In genomic region chrX:45696762-45697161, GRCh38 we compare ENCODE assay signal across 23 cellular contexts.
DNase-seq lines count a peak whose midpoint lies in the region; ATAC-seq and TF ChIP-seq lines count a peak whose summit lies in the region.
"Had no signal": no experiment of that assay in that cellular context is flagged by ENCODE, and none has a peak within 500 bp of the region (broad histone marks: within the 10 kb centered on the region; RNA-seq: fewer than 3 reads in every experiment).

No MANE protein-coding gene starts in this region.

- H4K8ac ChIP-seq in mesenchymal stem cell (ENCODE audit: low read length), result no peak overlapping the region

- no peak overlapping the region for H2BK5ac ChIP-seq in mesenchymal stem cell (ENCODE audit: low read depth, low read length, poor library complexity, severe bottlenecking)

- no peak overlapping the region for H2BK15ac ChIP-seq in mesenchymal stem cell (ENCODE audit: low read depth, poor library complexity, severe bottlenecking)

- no peak overlapping the region; the same call in 1 of the 2 replicates for H3K9ac ChIP-seq in SK-N-SH
- H3K9ac ChIP-seq in mesenchymal stem cell (ENCODE audit: low read length), result peak overlapping the region; percentile 53
- H3K9ac ChIP-seq: GM23248 had no signal

- no peaks in the 10 kb centered on the region for H3K27me3 ChIP-seq in SK-N-SH (ENCODE audit: insufficient read depth)
- H3K27me3 ChIP-seq in mesenchymal stem cell (ENCODE audit: control insufficient read depth in 1 of 2, insufficient read depth in 1 of 2, low read length in 2 of 2), result no peaks in the 10 kb centered on the region

- no peak overlapping the region for H3K27ac Mint-ChIP-seq in stimulated activated effector memory CD8-positive, alpha-beta T cell treated with anti-CD3 and anti-CD28 coated beads, Interleukin-12 subunit alpha, Interleukin-12 subunit beta, amount 100 ng/mL, for 72 hours
- no peak overlapping the region for H3K27ac Mint-ChIP-seq in chondrocyte (ENCODE audit: unreplicated experiment)
- H3K27ac Mint-ChIP-seq in osteocyte (ENCODE audit: unreplicated experiment), result no peak overlapping the region
- H3K27ac Mint-ChIP-seq: CD4-positive, alpha-beta T cell had no signal

- H4K20me1 ChIP-seq in SK-N-SH (ENCODE audit: insufficient read depth), result no peaks in the 10 kb centered on the region

- TF ChIP-seq EP300 in SK-N-SH (IDR thresholded peaks at IDR 0.05; ENCODE audit: borderline replicate concordance in 1 of 2, low read depth in 1 of 2, low read length in 1 of 2), result no peak

- 0 out of 4 replicates have a peak, but pooled peaks cover 0 to 7% of the 10 kb centered on the region in 2 experiments for H3K4me1 ChIP-seq in SK-N-SH (ENCODE audit: control insufficient read depth in 1 of 2, insufficient read depth in 2 of 2, low read depth in 1 of 2, low read length in 1 of 2)
- no peaks in the 10 kb centered on the region for H3K4me1 ChIP-seq in mesenchymal stem cell (ENCODE audit: control insufficient read depth, insufficient read depth, low read depth, low read length)

- CTCF ChIA-PET in SK-N-SH (lab: Yijun Ruan, JAX), result no interaction called here

- H3K27ac ChIP-seq in SK-N-SH (ENCODE audit: low read depth in 2 of 2, low read length in 1 of 2), result peak overlapping the region in 1 of 2 experiments; percentile 85; a peak in 2 of 4 replicates
- no peak overlapping the region for H3K27ac ChIP-seq in mesenchymal stem cell (ENCODE audit: low read length, poor library complexity, severe bottlenecking)
- H3K27ac ChIP-seq: 22Rv1, SK-N-MC had no signal

- H2AFZ ChIP-seq in SK-N-SH (ENCODE audit: low read depth) (no peak overlapping the region), mesenchymal stem cell (ENCODE audit: low read depth, low read length) (no peak overlapping the region)
- H2AFZ ChIP-seq: GM23248 had no signal

- peak; percentile 37; the same call in 2 of the 3 replicates for ATAC-seq in SK-N-SH treated with all-trans-retinoic acid at 6 μM for 48 hours
- no peak for ATAC-seq in stimulated activated effector memory CD8-positive, alpha-beta T cell treated with anti-CD3 and anti-CD28 coated beads, Interleukin-12 subunit alpha, Interleukin-12 subunit beta, amount 100 ng/mL, for 72 hours
- ATAC-seq: Panc1 had no signal

- H3F3A ChIP-seq in SK-N-SH (replicated peaks; ENCODE audit: insufficient read depth), result peaks cover 19% of the 10 kb centered on the region

- no peaks in the 10 kb centered on the region for H3K79me2 ChIP-seq in SK-N-SH (ENCODE audit: insufficient read depth)

- no peaks in the 10 kb centered on the region for H3K36me3 Mint-ChIP-seq in stimulated activated effector memory CD8-positive, alpha-beta T cell treated with anti-CD3 and anti-CD28 coated beads, Interleukin-12 subunit alpha, Interleukin-12 subunit beta, amount 100 ng/mL, for 72 hours
- H3K36me3 Mint-ChIP-seq in chondrocyte (ENCODE audit: low read depth) (no peaks in the 10 kb centered on the region), osteocyte (ENCODE audit: unreplicated experiment) (no peaks in the 10 kb centered on the region)

- no peak overlapping the region for H2BK12ac ChIP-seq in mesenchymal stem cell (ENCODE audit: low read length in 2 of 2)

- no peak overlapping the region for H3K23ac ChIP-seq in mesenchymal stem cell (ENCODE audit: low read length in 2 of 2)

- H3K4me3 ChIP-seq in SK-N-SH (ENCODE audit: low read depth in 2 of 2, low read length in 1 of 2) (no peak overlapping the region), mesenchymal stem cell (ENCODE audit: insufficient read depth in 1 of 2, low read depth in 1 of 2, low read length in 2 of 2) (no peak overlapping the region)
- H3K4me3 ChIP-seq: GM23248, SK-N-MC had no signal

- H3K4me3 Mint-ChIP-seq in stimulated activated effector memory CD8-positive, alpha-beta T cell treated with anti-CD3 and anti-CD28 coated beads, Interleukin-12 subunit alpha, Interleukin-12 subunit beta, amount 100 ng/mL, for 72 hours, result no peak overlapping the region
- H3K4me3 Mint-ChIP-seq in chondrocyte (ENCODE audit: unreplicated experiment) (no peak overlapping the region), osteocyte (ENCODE audit: unreplicated experiment) (no peak overlapping the region)
- H3K4me3 Mint-ChIP-seq: CD4-positive, alpha-beta T cell had no signal

- H3K79me1 ChIP-seq in mesenchymal stem cell (replicated peaks; ENCODE audit: low read length, poor library complexity, severe bottlenecking), result no peaks in the 10 kb centered on the region

- WGBS in SK-N-SH (ENCODE audit: low lambda C conversion rate), result 84% methylated on average over 2 of the region's 2 CpGs
- WGBS in mesenchymal stem cell, result no CpG with 5 or more reads among the region's 2 CpGs

- POLR2A ChIA-PET in SK-N-SH (lab: Yijun Ruan, JAX), result no interaction called here

- H3K14ac ChIP-seq in mesenchymal stem cell (ENCODE audit: low read length in 2 of 2), result no peak overlapping the region

- H3K9me3 Mint-ChIP-seq in stimulated activated effector memory CD8-positive, alpha-beta T cell treated with anti-CD3 and anti-CD28 coated beads, Interleukin-12 subunit alpha, Interleukin-12 subunit beta, amount 100 ng/mL, for 72 hours, result no peaks in the 10 kb centered on the region
- H3K9me3 Mint-ChIP-seq in chondrocyte (ENCODE audit: low read depth) (peaks cover 8% of the 10 kb centered on the region), osteocyte (ENCODE audit: unreplicated experiment) (peaks cover 21% of the 10 kb centered on the region)
- H3K9me3 Mint-ChIP-seq: CD4-positive, alpha-beta T cell had no signal

- TF ChIP-seq RAD21 in SK-N-SH (IDR thresholded peaks at IDR 0.05; ENCODE audit: low read length), result no peak

- no peak overlapping the region for H4K91ac ChIP-seq in mesenchymal stem cell (ENCODE audit: low read length)

- H3K18ac ChIP-seq in mesenchymal stem cell (ENCODE audit: low read depth in 1 of 2, low read length in 2 of 2), result no peak overlapping the region

- H3K27me3 Mint-ChIP-seq in chondrocyte (ENCODE audit: low read depth), result no peaks in the 10 kb centered on the region
- H3K27me3 Mint-ChIP-seq in osteocyte (ENCODE audit: unreplicated experiment), result no peaks in the 10 kb centered on the region
- H3K27me3 Mint-ChIP-seq: CD4-positive, alpha-beta T cell had no signal

- peaks cover 13% of the 10 kb centered on the region for H3K4me1 Mint-ChIP-seq in stimulated activated effector memory CD8-positive, alpha-beta T cell treated with anti-CD3 and anti-CD28 coated beads, Interleukin-12 subunit alpha, Interleukin-12 subunit beta, amount 100 ng/mL, for 72 hours
- peaks cover 7% of the 10 kb centered on the region for H3K4me1 Mint-ChIP-seq in chondrocyte (ENCODE audit: low read depth)
- H3K4me1 Mint-ChIP-seq in osteocyte (ENCODE audit: unreplicated experiment), result peaks cover 7% of the 10 kb centered on the region

- no peak overlapping the region for H2BK120ac ChIP-seq in mesenchymal stem cell (ENCODE audit: low read depth, low read length)

- H3K36me3 ChIP-seq in SK-N-SH (replicated peaks in 1 of 2; ENCODE audit: control insufficient read depth in 1 of 2, insufficient read depth in 2 of 2, low read length in 1 of 2) (no peaks in the 10 kb centered on the region), mesenchymal stem cell (ENCODE audit: control insufficient read depth in 1 of 2, insufficient read depth in 2 of 2, low read depth in 1 of 2, low read length in 2 of 2) (no peaks in the 10 kb centered on the region)

- no peak overlapping the region for H2AK5ac ChIP-seq in mesenchymal stem cell (ENCODE audit: low read length, severe bottlenecking)

- DNase-seq in SK-N-SH, result no peak
- DNase-seq in EH (ENCODE audit: low read depth), result peak; percentile 6
- peak; percentile 55 for DNase-seq in RPMI7951 (ENCODE audit: low read depth)
- DNase-seq in mesenchymal stem cell, result peak; percentile 46
- no peak for DNase-seq in stimulated activated effector memory CD8-positive, alpha-beta T cell treated with anti-CD3 and anti-CD28 coated beads, Interleukin-12 subunit alpha, Interleukin-12 subunit beta, amount 100 ng/mL, for 72 hours (ENCODE audit: low spot score in 2 of 2)
- DNase-seq in chondrocyte (ENCODE audit: low spot score), result no peak
- no peak for DNase-seq in osteocyte (ENCODE audit: extremely low spot score, unreplicated experiment)
- DNase-seq: ACHN; CD4-positive, alpha-beta T cell; GM23248; H7; KG1; NCI-H1048; NCI-H1417; NCI-H1694; NCI-H2029 treated with DMSO at 0.1 percent for 48 hours; NCI-H2227 treated with DMSO at 0.1 percent for 48 hours; NCI-H526 treated with DMSO at 0.1 percent for 48 hours; SIG-M5 had no signal

- H3K9me2 ChIP-seq in SK-N-SH, result no peaks in the 10 kb centered on the region

- TF ChIP-seq CTCF in SK-N-SH (IDR thresholded peaks at IDR 0.05) (no peak), chondrocyte (IDR thresholded peaks at IDR 0.05) (no peak), osteocyte (IDR thresholded peaks at IDR 0.05) (no peak)

- H3K4ac ChIP-seq in mesenchymal stem cell (ENCODE audit: low read depth in 1 of 2, low read length in 2 of 2), result no peak overlapping the region

- no peak overlapping the region for H3K4me2 ChIP-seq in SK-N-SH
- H3K4me2 ChIP-seq in mesenchymal stem cell (ENCODE audit: low read length, poor library complexity, severe bottlenecking), result no peak overlapping the region

- H3K9me3 ChIP-seq in SK-N-SH (no peaks in the 10 kb centered on the region), mesenchymal stem cell (ENCODE audit: control insufficient read depth, low read length) (peaks cover 12% of the 10 kb centered on the region)

TF ChIP-seq in SK-N-SH, 30 proteins besides CTCF, POLR2A, EP300 and RAD21:
- no peak for TF ChIP-seq RXRA (IDR thresholded peaks at IDR 0.05; ENCODE audit: borderline replicate concordance, low read depth)
- no peak for TF ChIP-seq TAF1 (IDR thresholded peaks at IDR 0.05; ENCODE audit: borderline replicate concordance, low read depth, low read length)
- no peak for TF ChIP-seq EZH2phosphoT487 (IDR thresholded peaks at IDR 0.05; ENCODE audit: borderline replicate concordance, low read depth)
- TF ChIP-seq NRF1 (IDR thresholded peaks at IDR 0.05; ENCODE audit: low read depth, low read length), result no peak
- no peak for TF ChIP-seq MAX (IDR thresholded peaks at IDR 0.05; ENCODE audit: low read depth)
- TF ChIP-seq NFIC (IDR thresholded peaks at IDR 0.05; ENCODE audit: borderline replicate concordance), result no peak
- no peak for TF ChIP-seq POLR2AphosphoS5 (IDR thresholded peaks at IDR 0.05; ENCODE audit: low read depth, low read length)
- no peak for TF ChIP-seq SIN3A (IDR thresholded peaks at IDR 0.05; ENCODE audit: borderline replicate concordance, low read depth, low read length)

Comparison
In these comparisons a context has a peak if more than half of its experiments do, and no peak if none do; other contexts are left out.
1. DNase-seq: peak in EH (single experiment), RPMI7951 (single experiment) and mesenchymal stem cell (single experiment); none in SK-N-SH (single experiment), stimulated activated effector memory CD8-positive, alpha-beta T cell treated with anti-CD3 and anti-CD28 coated beads, Interleukin-12 subunit alpha, Interleukin-12 subunit beta, amount 100 ng/mL, for 72 hours (0 of 2), chondrocyte (single experiment) and osteocyte (single experiment).